1 cellular context compared by ENCODE assay signal in the genomic region with DNA sequence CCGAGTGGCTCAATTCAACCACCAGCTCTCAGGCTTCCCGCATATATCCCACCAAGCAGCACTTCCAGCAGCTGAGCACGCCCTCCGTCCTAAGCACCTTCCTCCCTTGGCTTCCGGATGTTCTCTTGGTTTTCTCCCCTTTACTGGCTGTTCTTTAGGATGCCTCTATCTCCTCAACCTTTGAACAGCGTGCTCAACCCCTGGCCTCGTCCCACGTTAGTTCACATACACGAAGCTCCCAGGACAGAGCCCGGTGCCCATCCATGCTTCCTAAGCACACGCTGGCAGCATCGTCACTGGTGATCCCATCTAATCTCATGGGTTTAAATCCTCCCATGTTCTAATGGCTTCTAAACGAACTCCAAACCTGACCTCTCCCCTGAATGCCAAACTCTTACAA.
TF ChIP-seq lines count a peak whose summit lies in the region.

No MANE protein-coding gene starts in this region.

TF ChIP-seq in H1, 55 proteins besides CTCF, POLR2A, EP300 and RAD21:
- no peak for TF ChIP-seq MAFK (IDR thresholded peaks at IDR 0.05; ENCODE audit: low read depth, low read length)
- TF ChIP-seq, protein P1, sequence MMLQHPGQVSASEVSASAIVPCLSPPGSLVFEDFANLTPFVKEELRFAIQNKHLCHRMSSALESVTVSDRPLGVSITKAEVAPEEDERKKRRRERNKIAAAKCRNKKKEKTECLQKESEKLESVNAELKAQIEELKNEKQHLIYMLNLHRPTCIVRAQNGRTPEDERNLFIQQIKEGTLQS (IDR thresholded peaks at IDR 0.05; ENCODE audit: insufficient read depth, low read depth, low read length) = no peak
- TF ChIP-seq YY1 (IDR thresholded peaks at IDR 0.05; ENCODE audit: low read depth, low read length) = no peak
- no peak for TF ChIP-seq SIN3A (conservative IDR thresholded peaks at IDR 0.05 in 1 of 2, IDR thresholded peaks at IDR 0.05 in 1 of 2; ENCODE audit: low read depth in 1 of 2, low read length in 2 of 2)
- TF ChIP-seq CBX5 (IDR thresholded peaks at IDR 0.05; ENCODE audit: low read depth, low read length) = no peak
- no peak for TF ChIP-seq TCF12 (IDR thresholded peaks at IDR 0.05; ENCODE audit: low read depth, low read length)
- TF ChIP-seq KDM5A (IDR thresholded peaks at IDR 0.05; ENCODE audit: low read length) = no peak
- no peak for TF ChIP-seq RFX5 (IDR thresholded peaks at IDR 0.05; ENCODE audit: borderline replicate concordance, low read depth, low read length)
- no peak for TF ChIP-seq BRCA1 (IDR thresholded peaks at IDR 0.05; ENCODE audit: low read depth, low read length)
- TF ChIP-seq CHD2 (IDR thresholded peaks at IDR 0.05; ENCODE audit: low read length) = no peak
- no peak for TF ChIP-seq SIX5 (IDR thresholded peaks at IDR 0.05; ENCODE audit: low read depth, low read length)
- TF ChIP-seq CREB1 (IDR thresholded peaks at IDR 0.05) = no peak
- TF ChIP-seq SP1 (IDR thresholded peaks at IDR 0.05; ENCODE audit: low read depth, low read length) = no peak
- TF ChIP-seq, protein P2, sequence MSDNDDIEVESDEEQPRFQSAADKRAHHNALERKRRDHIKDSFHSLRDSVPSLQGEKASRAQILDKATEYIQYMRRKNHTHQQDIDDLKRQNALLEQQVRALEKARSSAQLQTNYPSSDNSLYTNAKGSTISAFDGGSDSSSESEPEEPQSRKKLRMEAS (IDR thresholded peaks at IDR 0.05) = no peak
- no peak for TF ChIP-seq SUZ12 (IDR thresholded peaks at IDR 0.05; ENCODE audit: low read length)
- TF ChIP-seq CBX8 (IDR thresholded peaks at IDR 0.05; ENCODE audit: borderline replicate concordance, low read depth, low read length) = no peak
- no peak for TF ChIP-seq TBP (IDR thresholded peaks at IDR 0.05; ENCODE audit: low read depth, low read length)
- no peak for TF ChIP-seq JUN (IDR thresholded peaks at IDR 0.05; ENCODE audit: low read depth, low read length)
